Comparison of ENCODE assay signal across 19 cellular contexts in genomic region chr4:20831746-20832145, GRCh38.
"Had no signal": no experiment of that assay in that cellular context is flagged by ENCODE, and none has a peak within 500 bp of the region (broad histone marks: within the 10 kb centered on the region; RNA-seq: fewer than 3 reads in every experiment).

No MANE protein-coding gene starts in this region.

- H3K36me3 ChIP-seq: left ventricle myocardium inferior, spleen, upper lobe of right lung had no signal

- H3K27ac ChIP-seq: coronary artery, left ventricle myocardium inferior, spleen, upper lobe of right lung had no signal

- DNase-seq: activated CD4-positive, alpha-beta T cell treated with anti-CD3 and anti-CD28 coated beads for 1 hour; activated CD4-positive, alpha-beta T cell treated with anti-CD3 and anti-CD28 coated beads, Interleukin-2, amount 50 U/mL, for 1 hour; activated CD8-positive, alpha-beta T cell treated with anti-CD3 and anti-CD28 coated beads, Interleukin-2, amount 10 ng/mL, durations not matched to agents 7 days and 5 days; activated gamma-delta T cell; anterior cingulate cortex; foreskin melanocyte; hippocampal formation; left ventricle myocardium inferior; mammary epithelial cell; natural killer cell; retina; spleen; stimulated activated CD4-positive, alpha-beta T cell treated with anti-CD3 and anti-CD28 coated beads, Interleukin-4, amount 100 ng/mL, for 1 hour; stimulated activated naive CD4-positive, alpha-beta T cell; T-helper 9 cell; upper lobe of right lung had no signal

- FAIRE-seq: bronchial epithelial cell, endometrium had no signal

- H3K4me3 ChIP-seq: coronary artery, left ventricle myocardium inferior, spleen, upper lobe of right lung had no signal

- H3K9me3 ChIP-seq: spleen, upper lobe of right lung had no signal

- H3K4me1 ChIP-seq: left ventricle myocardium inferior, spleen, upper lobe of right lung had no signal

- ATAC-seq: activated CD8-positive, alpha-beta T cell treated with anti-CD3 and anti-CD28 coated beads, Interleukin-2, amount 10 ng/mL, durations not matched to agents 7 days and 5 days; natural killer cell; upper lobe of right lung had no signal

- H3K27me3 ChIP-seq: spleen, upper lobe of right lung had no signal
